In the genomic region with DNA sequence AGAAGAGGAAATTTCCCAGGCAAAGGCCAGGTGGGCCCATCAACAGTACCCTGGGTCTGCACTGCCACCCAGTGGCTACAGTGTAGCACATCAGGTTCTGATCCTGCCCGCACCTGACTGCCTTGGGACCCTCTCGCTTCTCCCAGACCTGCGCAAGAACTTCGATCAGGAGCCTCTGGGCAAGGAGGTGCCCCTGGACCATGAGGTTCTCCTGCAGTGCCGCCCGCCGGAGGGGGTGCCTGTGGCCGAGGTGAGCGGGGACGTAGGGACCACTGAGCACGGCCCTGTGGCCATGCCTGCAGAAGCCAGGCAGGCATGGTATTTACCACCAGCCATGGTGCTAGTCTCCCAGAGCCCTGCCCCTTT, we compare ENCODE assay signal across 2 cellular contexts.
A peak's percentile ranks its signal among the peaks of the same experiment; 100 is the strongest.
TF ChIP-seq lines count a peak whose summit lies in the region.

No MANE protein-coding gene starts in this region.

TF ChIP-seq in IMR-90, 13 proteins besides CTCF, POLR2A, EP300 and RAD21:
- peak; percentile 72 for TF ChIP-seq SMC3 (IDR thresholded peaks at IDR 0.05; ENCODE audit: low read depth, low read length)
- no peak for TF ChIP-seq FOS (IDR thresholded peaks at IDR 0.05; ENCODE audit: low read depth, low read length)
- TF ChIP-seq NFE2L2 (IDR thresholded peaks at IDR 0.05; ENCODE audit: low read depth, low read length) = no peak

TF ChIP-seq in WTC11, 78 proteins besides CTCF, POLR2A, EP300 and RAD21:
- TF ChIP-seq, protein P1, sequence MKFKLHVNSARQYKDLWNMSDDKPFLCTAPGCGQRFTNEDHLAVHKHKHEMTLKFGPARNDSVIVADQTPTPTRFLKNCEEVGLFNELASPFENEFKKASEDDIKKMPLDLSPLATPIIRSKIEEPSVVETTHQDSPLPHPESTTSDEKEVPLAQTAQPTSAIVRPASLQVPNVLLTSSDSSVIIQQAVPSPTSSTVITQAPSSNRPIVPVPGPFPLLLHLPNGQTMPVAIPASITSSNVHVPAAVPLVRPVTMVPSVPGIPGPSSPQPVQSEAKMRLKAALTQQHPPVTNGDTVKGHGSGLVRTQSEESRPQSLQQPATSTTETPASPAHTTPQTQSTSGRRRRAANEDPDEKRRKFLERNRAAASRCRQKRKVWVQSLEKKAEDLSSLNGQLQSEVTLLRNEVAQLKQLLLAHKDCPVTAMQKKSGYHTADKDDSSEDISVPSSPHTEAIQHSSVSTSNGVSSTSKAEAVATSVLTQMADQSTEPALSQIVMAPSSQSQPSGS (CRISPR knock-in tag; IDR thresholded peaks at IDR 0.05; ENCODE audit: borderline replicate concordance, low read depth) = no peak
- TF ChIP-seq, protein P2, sequence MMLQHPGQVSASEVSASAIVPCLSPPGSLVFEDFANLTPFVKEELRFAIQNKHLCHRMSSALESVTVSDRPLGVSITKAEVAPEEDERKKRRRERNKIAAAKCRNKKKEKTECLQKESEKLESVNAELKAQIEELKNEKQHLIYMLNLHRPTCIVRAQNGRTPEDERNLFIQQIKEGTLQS (CRISPR knock-in tag; conservative IDR thresholded peaks at IDR 0.05) = no peak
- TF ChIP-seq ESRRA (CRISPR knock-in tag; IDR thresholded peaks at IDR 0.05; ENCODE audit: borderline replicate concordance) = no peak
- TF ChIP-seq, protein P3, sequence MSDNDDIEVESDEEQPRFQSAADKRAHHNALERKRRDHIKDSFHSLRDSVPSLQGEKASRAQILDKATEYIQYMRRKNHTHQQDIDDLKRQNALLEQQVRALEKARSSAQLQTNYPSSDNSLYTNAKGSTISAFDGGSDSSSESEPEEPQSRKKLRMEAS (CRISPR knock-in tag; IDR thresholded peaks at IDR 0.05) = no peak
- TF ChIP-seq FOXP1 (CRISPR knock-in tag; IDR thresholded peaks at IDR 0.05; ENCODE audit: borderline replicate concordance) = no peak
- TF ChIP-seq NR3C1 (CRISPR knock-in tag; conservative IDR thresholded peaks at IDR 0.05; ENCODE audit: low read depth) = no peak
- TF ChIP-seq TCF7 (CRISPR knock-in tag; IDR thresholded peaks at IDR 0.05; ENCODE audit: low read depth) = no peak
- no peak for TF ChIP-seq ZNF138 (CRISPR knock-in tag; conservative IDR thresholded peaks at IDR 0.05)
- TF ChIP-seq ZNF416 (CRISPR knock-in tag; IDR thresholded peaks at IDR 0.05) = no peak
- no peak for TF ChIP-seq SOX15 (CRISPR knock-in tag; IDR thresholded peaks at IDR 0.05)
- TF ChIP-seq MXD4 (CRISPR knock-in tag; IDR thresholded peaks at IDR 0.05; ENCODE audit: borderline replicate concordance) = no peak
- TF ChIP-seq PRRX2 (CRISPR knock-in tag; IDR thresholded peaks at IDR 0.05) = no peak
